ENCODE assay signal across 2 cellular contexts in genomic region chr11:69436041-69436982, GRCh38.
TF ChIP-seq lines count a peak whose summit lies in the region.

No MANE protein-coding gene starts in this region.

TF ChIP-seq in A549, 52 proteins besides CTCF, POLR2A, EP300 and RAD21 (continued from another document):
- TF ChIP-seq CBX2 (IDR thresholded peaks at IDR 0.05; ENCODE audit: borderline replicate concordance, low read depth) (no peak), CHD4 (IDR thresholded peaks at IDR 0.05; ENCODE audit: borderline replicate concordance) (no peak), E2F6 (IDR thresholded peaks at IDR 0.05; ENCODE audit: borderline replicate concordance, low read depth) (no peak), JUNB (IDR thresholded peaks at IDR 0.05) (no peak)
- TF ChIP-seq, protein P1, sequence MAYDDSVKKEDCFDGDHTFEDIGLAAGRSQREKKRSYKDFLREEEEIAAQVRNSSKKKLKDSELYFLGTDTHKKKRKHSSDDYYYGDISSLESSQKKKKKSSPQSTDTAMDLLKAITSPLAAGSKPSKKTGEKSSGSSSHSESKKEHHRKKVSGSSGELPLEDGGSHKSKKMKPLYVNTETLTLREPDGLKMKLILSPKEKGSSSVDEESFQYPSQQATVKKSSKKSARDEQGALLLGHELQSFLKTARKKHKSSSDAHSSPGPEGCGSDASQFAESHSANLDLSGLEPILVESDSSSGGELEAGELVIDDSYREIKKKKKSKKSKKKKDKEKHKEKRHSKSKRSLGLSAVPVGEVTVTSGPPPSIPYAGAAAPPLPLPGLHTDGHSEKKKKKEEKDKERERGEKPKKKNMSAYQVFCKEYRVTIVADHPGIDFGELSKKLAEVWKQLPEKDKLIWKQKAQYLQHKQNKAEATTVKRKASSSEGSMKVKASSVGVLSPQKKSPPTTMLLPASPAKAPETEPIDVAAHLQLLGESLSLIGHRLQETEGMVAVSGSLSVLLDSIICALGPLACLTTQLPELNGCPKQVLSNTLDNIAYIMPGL (CRISPR knock-in tag; IDR thresholded peaks at IDR 0.05; ENCODE audit: borderline replicate concordance): no peak

TF ChIP-seq in WTC11, 78 proteins besides CTCF, POLR2A, EP300 and RAD21 (continued from another document):
- TF ChIP-seq CREM (CRISPR knock-in tag; IDR thresholded peaks at IDR 0.05) (no peak), PREB (CRISPR knock-in tag; IDR thresholded peaks at IDR 0.05; ENCODE audit: borderline replicate concordance) (no peak), SOX15 (CRISPR knock-in tag; IDR thresholded peaks at IDR 0.05) (no peak), ZNF416 (CRISPR knock-in tag; IDR thresholded peaks at IDR 0.05) (no peak), SP1 (CRISPR knock-in tag; conservative IDR thresholded peaks at IDR 0.05) (no peak), NR1H2 (CRISPR knock-in tag; IDR thresholded peaks at IDR 0.05) (no peak), PRRX2 (CRISPR knock-in tag; IDR thresholded peaks at IDR 0.05) (no peak), FOXP1 (CRISPR knock-in tag; IDR thresholded peaks at IDR 0.05; ENCODE audit: borderline replicate concordance) (no peak), KAT7 (CRISPR knock-in tag; IDR thresholded peaks at IDR 0.05; ENCODE audit: borderline replicate concordance) (no peak), GRHL2 (CRISPR knock-in tag; IDR thresholded peaks at IDR 0.05; ENCODE audit: insufficient replicate concordance, severe bottlenecking) (no peak), ZNF263 (CRISPR knock-in tag; IDR thresholded peaks at IDR 0.05; ENCODE audit: low read depth) (no peak), ELF4 (CRISPR knock-in tag; IDR thresholded peaks at IDR 0.05; ENCODE audit: low read depth) (no peak), RELA (CRISPR knock-in tag; IDR thresholded peaks at IDR 0.05; ENCODE audit: borderline replicate concordance) (no peak), RORB (CRISPR knock-in tag; IDR thresholded peaks at IDR 0.05) (no peak), USF1 (CRISPR knock-in tag; IDR thresholded peaks at IDR 0.05) (no peak), SMAD3 (CRISPR knock-in tag; IDR thresholded peaks at IDR 0.05; ENCODE audit: borderline replicate concordance) (no peak)
- TF ChIP-seq, protein P2, sequence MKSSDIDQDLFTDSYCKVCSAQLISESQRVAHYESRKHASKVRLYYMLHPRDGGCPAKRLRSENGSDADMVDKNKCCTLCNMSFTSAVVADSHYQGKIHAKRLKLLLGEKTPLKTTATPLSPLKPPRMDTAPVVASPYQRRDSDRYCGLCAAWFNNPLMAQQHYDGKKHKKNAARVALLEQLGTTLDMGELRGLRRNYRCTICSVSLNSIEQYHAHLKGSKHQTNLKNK (CRISPR knock-in tag; IDR thresholded peaks at IDR 0.05): no peak
- TF ChIP-seq, protein P3, sequence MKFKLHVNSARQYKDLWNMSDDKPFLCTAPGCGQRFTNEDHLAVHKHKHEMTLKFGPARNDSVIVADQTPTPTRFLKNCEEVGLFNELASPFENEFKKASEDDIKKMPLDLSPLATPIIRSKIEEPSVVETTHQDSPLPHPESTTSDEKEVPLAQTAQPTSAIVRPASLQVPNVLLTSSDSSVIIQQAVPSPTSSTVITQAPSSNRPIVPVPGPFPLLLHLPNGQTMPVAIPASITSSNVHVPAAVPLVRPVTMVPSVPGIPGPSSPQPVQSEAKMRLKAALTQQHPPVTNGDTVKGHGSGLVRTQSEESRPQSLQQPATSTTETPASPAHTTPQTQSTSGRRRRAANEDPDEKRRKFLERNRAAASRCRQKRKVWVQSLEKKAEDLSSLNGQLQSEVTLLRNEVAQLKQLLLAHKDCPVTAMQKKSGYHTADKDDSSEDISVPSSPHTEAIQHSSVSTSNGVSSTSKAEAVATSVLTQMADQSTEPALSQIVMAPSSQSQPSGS (CRISPR knock-in tag; IDR thresholded peaks at IDR 0.05; ENCODE audit: borderline replicate concordance, low read depth): no peak
- TF ChIP-seq, protein P4, sequence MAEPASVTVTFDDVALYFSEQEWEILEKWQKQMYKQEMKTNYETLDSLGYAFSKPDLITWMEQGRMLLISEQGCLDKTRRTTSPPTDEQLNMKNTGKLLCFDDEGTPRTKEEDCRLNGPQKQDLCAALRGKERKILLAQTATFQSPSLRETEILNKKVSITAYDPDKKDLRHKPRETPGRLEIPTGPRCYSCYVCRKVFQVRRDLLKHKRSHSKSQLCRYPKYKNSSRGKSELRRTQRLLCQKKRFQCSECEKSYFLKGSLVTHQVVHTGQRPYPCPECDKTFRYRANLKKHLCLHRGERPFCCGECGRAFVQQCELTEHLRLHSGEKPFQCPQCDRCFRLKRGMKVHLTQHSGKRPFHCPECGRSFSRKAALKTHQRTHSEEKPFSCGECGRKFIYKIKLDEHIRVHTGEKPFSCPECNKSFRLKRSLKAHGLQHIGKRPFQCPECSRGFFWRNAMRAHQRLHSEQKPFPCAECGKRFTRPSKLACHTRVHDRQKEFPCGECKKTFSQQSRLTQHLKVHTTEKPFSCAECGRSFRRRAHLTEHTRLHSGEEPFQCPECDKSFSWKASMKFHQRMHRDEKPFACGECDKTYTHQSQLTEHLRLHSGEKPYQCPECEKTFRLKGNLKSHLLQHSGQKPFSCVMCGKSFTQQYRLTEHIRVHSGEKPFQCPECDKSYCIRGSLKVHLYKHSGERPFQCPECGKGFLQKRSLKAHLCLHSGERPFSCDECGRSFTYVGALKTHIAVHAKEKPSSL (CRISPR knock-in tag; conservative IDR thresholded peaks at IDR 0.05): no peak
